Comparison of ENCODE assay signal across 12 cellular contexts in genomic region chr10:1454428-1454827, GRCh38.
DNase-seq lines count a peak whose midpoint lies in the region; ATAC-seq, FAIRE-seq and TF ChIP-seq lines count a peak whose summit lies in the region.
"Had no signal": no experiment of that assay in that cellular context is flagged by ENCODE, and none has a peak within 500 bp of the region (broad histone marks: within the 10 kb centered on the region; RNA-seq: fewer than 3 reads in every experiment).

No MANE protein-coding gene starts in this region.

- no peak overlapping the region for H2AK5ac ChIP-seq in neuronal stem cell (ENCODE audit: low read depth, low read length)

- TF ChIP-seq CTCF in mucosa of descending colon (IDR thresholded peaks at IDR 0.05): no peak
- TF ChIP-seq CTCF in kidney (IDR thresholded peaks at IDR 0.05; ENCODE audit: borderline replicate concordance, extremely low read depth, insufficient read depth): no peak

- H3K4me3 ChIP-seq in mucosa of descending colon (no peak overlapping the region), kidney (ENCODE audit: low read length in 2 of 2) (no peak overlapping the region), neuronal stem cell (ENCODE audit: low read length in 2 of 2) (no peak overlapping the region)
- H3K4me3 ChIP-seq: lung had no signal

- H3K9ac ChIP-seq in kidney (ENCODE audit: low read length in 2 of 2) (no peak overlapping the region), neuronal stem cell (ENCODE audit: low read depth, low read length, poor library complexity) (no peak overlapping the region)

- no peak overlapping the region for H2BK5ac ChIP-seq in neuronal stem cell (ENCODE audit: low read length)

- H3K4me1 ChIP-seq in mucosa of descending colon (ENCODE audit: low read depth): peaks cover 8% of the 10 kb centered on the region
- H3K4me1 ChIP-seq in kidney (ENCODE audit: control insufficient read depth in 1 of 2, insufficient read depth in 1 of 2, low read depth in 1 of 2, low read length in 2 of 2): no peaks in the 10 kb centered on the region
- H3K4me1 ChIP-seq in neuronal stem cell (ENCODE audit: control insufficient read depth in 2 of 2, insufficient read depth in 1 of 2, low read depth in 1 of 2, low read length in 2 of 2): peaks cover 0 to 7% of the 10 kb centered on the region in 2 donors

- H3K27me3 ChIP-seq in neuronal stem cell (ENCODE audit: control insufficient read depth in 3 of 3, insufficient read depth in 3 of 3, low read depth in 1 of 3, low read length in 3 of 3): no peaks in the 10 kb centered on the region

- DNase-seq in NCI-H510A treated with DMSO at 0.1 percent for 48 hours (lab: John Stamatoyannopoulos, UW): peak; percentile 43
- no peak for DNase-seq in NCI-H510A (lab: John Stamatoyannopoulos, UW)
- DNase-seq in mucosa of descending colon: no peak
- no peak for DNase-seq in kidney
- no peak for DNase-seq in neuronal stem cell (ENCODE audit: low spot score)
- DNase-seq in inferior parietal cortex (ENCODE audit: extremely low spot score): no peak
- DNase-seq: activated T-cell treated with anti-CD3 and anti-CD28 coated beads, Interleukin-2, amount 50 U/mL, for 4 hours; H9 had no signal

- FAIRE-seq in kidney (lab: Jason Lieb, UNC): no peak
- FAIRE-seq: endothelial cell of umbilical vein had no signal

- ATAC-seq in GM21515 (IDR thresholded peaks at IDR 0.05; ENCODE audit: unreplicated experiment): peak; percentile 94
- peak; percentile 98 for ATAC-seq in HG03354 (IDR thresholded peaks at IDR 0.05; ENCODE audit: poor library complexity, severe bottlenecking, unreplicated experiment)
- ATAC-seq in mucosa of descending colon: peak; percentile 57

- no peak overlapping the region for H2AFZ ChIP-seq in neuronal stem cell (ENCODE audit: low read length)

- no peak overlapping the region for H3K18ac ChIP-seq in neuronal stem cell (ENCODE audit: low read length)

- no peaks in the 10 kb centered on the region for H3K79me1 ChIP-seq in neuronal stem cell (ENCODE audit: low read depth, low read length)

- no peak overlapping the region for H4K8ac ChIP-seq in neuronal stem cell (ENCODE audit: low read depth, low read length)

- no peak overlapping the region for H2BK15ac ChIP-seq in neuronal stem cell (ENCODE audit: low read length)

- H3K27ac ChIP-seq in kidney (ENCODE audit: low read depth in 2 of 2, low read length in 2 of 2): no peak overlapping the region
- no peak overlapping the region for H3K27ac ChIP-seq in neuronal stem cell (replicated peaks; ENCODE audit: low read length)

- WGBS in neuronal stem cell (ENCODE audit: extremely low coverage in 2 of 2, insufficient read length in 2 of 2, insufficient replicate concordance in 1 of 2), 2 donors: no CpG with 5 or more reads among the region's 6 CpGs

- no peak overlapping the region for H3K14ac ChIP-seq in neuronal stem cell (ENCODE audit: low read length)

- H3K36me3 ChIP-seq in mucosa of descending colon (ENCODE audit: low read depth): no peaks in the 10 kb centered on the region
- no peaks in the 10 kb centered on the region for H3K36me3 ChIP-seq in kidney (ENCODE audit: control insufficient read depth in 1 of 2, insufficient read depth in 2 of 2, low read length in 2 of 2)
- no peaks in the 10 kb centered on the region for H3K36me3 ChIP-seq in neuronal stem cell (replicated peaks in 1 of 2; ENCODE audit: control insufficient read depth in 2 of 2, insufficient read depth in 2 of 2, low read length in 2 of 2)

- no peak overlapping the region for H3K23ac ChIP-seq in neuronal stem cell (ENCODE audit: low read depth, low read length, poor library complexity)

- no peak overlapping the region for H3K4ac ChIP-seq in neuronal stem cell (ENCODE audit: low read length)

- no peaks in the 10 kb centered on the region for H3K9me3 ChIP-seq in mucosa of descending colon
- no peaks in the 10 kb centered on the region for H3K9me3 ChIP-seq in kidney (ENCODE audit: control insufficient read depth in 1 of 2, low read length in 2 of 2)
- H3K9me3 ChIP-seq in neuronal stem cell (replicated peaks in 1 of 2; ENCODE audit: control insufficient read depth in 2 of 2, insufficient read depth in 1 of 2, low read depth in 1 of 2, low read length in 2 of 2): no peaks in the 10 kb centered on the region

- no peak overlapping the region for H2BK120ac ChIP-seq in neuronal stem cell (ENCODE audit: low read depth, low read length)

- no peak overlapping the region for H2BK12ac ChIP-seq in neuronal stem cell (ENCODE audit: low read length)

- no peak overlapping the region for H4K91ac ChIP-seq in neuronal stem cell (ENCODE audit: low read depth, low read length, poor library complexity)

- intact Hi-C loops in mucosa of descending colon (cut with DNase I, micrococcal nuclease): no loop called here
- intact Hi-C loops in kidney (cut with DNase I): no loop called here

- H3K4me2 ChIP-seq in neuronal stem cell (ENCODE audit: insufficient read depth, low read length, poor library complexity, severe bottlenecking): no peak overlapping the region
